9 cellular contexts compared by ENCODE assay signal in genomic region chr17:48012151-48012520, GRCh38. TPM values are rescaled to one million over a fixed set of nuclear protein-coding genes. Genes with fewer than 3 reads are reported as not detected.
DNase-seq lines count a peak whose midpoint lies in the region; ATAC-seq and TF ChIP-seq lines count a peak whose summit lies in the region.
"Had no signal": no experiment of that assay in that cellular context is flagged by ENCODE, and none has a peak within 500 bp of the region (broad histone marks: within the 10 kb centered on the region; RNA-seq: fewer than 3 reads in every experiment).

No MANE protein-coding gene starts in this region.

- H4K20me1 ChIP-seq in PC-9 (ENCODE audit: insufficient read depth): no peaks in the 10 kb centered on the region

- no peak overlapping the region for H3K27ac Mint-ChIP-seq in CD8-positive, alpha-beta memory T cell

- no peak overlapping the region for H2AFZ ChIP-seq in PC-9

- CTCF ChIA-PET in CD8-positive, alpha-beta memory T cell (lab: Charles Lee): interaction anchor here (1.6 to 2.3 kb wide), 2 partner anchors 13 to 41 kb away, joined by 4 to 8 read pairs; partner anchors contain the start of gene CDK5RAP3
- CTCF ChIA-PET in PC-9 (lab: Charles Lee): interaction anchor here (0.8 kb wide), 1 partner anchor 867 kb away, joined by 4 read pairs; no protein-coding TSS in a partner anchor

- TF ChIP-seq CTCF in HL-60 (IDR thresholded peaks at IDR 0.05; ENCODE audit: insufficient read depth, low read length): no peak
- TF ChIP-seq CTCF in PC-9 (conservative IDR thresholded peaks at IDR 0.05): no peak

- H3K4me2 ChIP-seq in PC-9: no peak overlapping the region

- H3K36me3 Mint-ChIP-seq in CD8-positive, alpha-beta memory T cell: no peaks in the 10 kb centered on the region

- no peaks in the 10 kb centered on the region for H3K79me2 ChIP-seq in PC-9 (ENCODE audit: low read depth)

- peaks cover 12% of the 10 kb centered on the region for H3K4me1 ChIP-seq in CD8-positive, alpha-beta memory T cell (ENCODE audit: insufficient read depth, low read length)
- 0 out of 2 replicates have a peak, but pooled peaks cover 4% of the 10 kb centered on the region for H3K4me1 ChIP-seq in PC-9 (replicated peaks; ENCODE audit: insufficient read depth)

- peaks cover 8% of the 10 kb centered on the region for H3F3A ChIP-seq in PC-9 (ENCODE audit: insufficient read depth, low read depth)

- H3K4me3 Mint-ChIP-seq in CD8-positive, alpha-beta memory T cell: peak overlapping the region; percentile 15 to 82 (median 77)

- H3K4me1 Mint-ChIP-seq in CD8-positive, alpha-beta memory T cell: peaks cover 8 to 21% (median 11%) of the 10 kb centered on the region in 3 donors

- no peaks in the 10 kb centered on the region for H3K9me2 ChIP-seq in PC-9 (ENCODE audit: insufficient read depth)

- H3K9me3 Mint-ChIP-seq in CD8-positive, alpha-beta memory T cell: no peaks in the 10 kb centered on the region

- peaks cover 22% of the 10 kb centered on the region for H3K27me3 ChIP-seq in CD8-positive, alpha-beta memory T cell (ENCODE audit: insufficient read depth, low read length, poor library complexity, severe bottlenecking)
- H3K27me3 ChIP-seq in HL-60 (ENCODE audit: insufficient read depth, poor library complexity, severe bottlenecking): peaks cover 3% of the 10 kb centered on the region
- H3K27me3 ChIP-seq in PC-9 (ENCODE audit: insufficient read depth, low read depth): no peaks in the 10 kb centered on the region
- H3K27me3 ChIP-seq: ovary had no signal

- H3K27ac ChIP-seq in CD8-positive, alpha-beta memory T cell (ENCODE audit: low read depth, low read length): no peak overlapping the region
- H3K27ac ChIP-seq in HL-60 (replicated peaks): no peak overlapping the region
- H3K27ac ChIP-seq in PC-9: no peak overlapping the region
- H3K27ac ChIP-seq: ovary had no signal

- peak overlapping the region; percentile 29 for H3K4me3 ChIP-seq in CD8-positive, alpha-beta memory T cell (ENCODE audit: low read length)
- peak overlapping the region; percentile 24 for H3K4me3 ChIP-seq in HL-60 (replicated peaks; ENCODE audit: insufficient read depth, low read length)
- H3K4me3 ChIP-seq in skeletal muscle cell (ENCODE audit: low read depth, low read length): peak overlapping the region; percentile 46
- no peak overlapping the region for H3K4me3 ChIP-seq in PC-9
- H3K4me3 ChIP-seq: ovary had no signal

- POLR2A ChIA-PET in CD8-positive, alpha-beta memory T cell (lab: Charles Lee): no interaction called here
- POLR2A ChIA-PET in PC-9 (lab: Charles Lee; ENCODE audit: unreplicated experiment): no interaction called here

- intact Hi-C loops in left cardiac atrium (cut with DNase I): no loop called here
- intact Hi-C loops in PC-9 (cut with micrococcal nuclease; ENCODE audit: unreplicated experiment): no loop called here

- peak; percentile 52 to 82 (median 61) for DNase-seq in CD8-positive, alpha-beta memory T cell
- DNase-seq in HL-60 (ENCODE audit: low read depth in 1 of 2, low spot score in 1 of 2) (peak in 1 of 2 experiments; percentile 47), OCI-M1 (lab: John Stamatoyannopoulos, UW) (peak; percentile 53), activated gamma-delta T cell (lab: John Stamatoyannopoulos, UW) (peak; percentile 46), left cardiac atrium (peak; percentile 49), skeletal muscle cell (ENCODE audit: low read depth) (no peak), PC-9 (no peak)

- no peaks in the 10 kb centered on the region for H3K9me3 ChIP-seq in CD8-positive, alpha-beta memory T cell (ENCODE audit: low read length)
- no peaks in the 10 kb centered on the region for H3K9me3 ChIP-seq in PC-9 (ENCODE audit: insufficient read depth, low read depth)
- H3K9me3 ChIP-seq: ovary had no signal

- peaks cover 41 to 54% of the 10 kb centered on the region in 2 donors for H3K27me3 Mint-ChIP-seq in CD8-positive, alpha-beta memory T cell

- no peaks in the 10 kb centered on the region for H3K36me3 ChIP-seq in CD8-positive, alpha-beta memory T cell (ENCODE audit: insufficient read depth, low read length)
- no peaks in the 10 kb centered on the region for H3K36me3 ChIP-seq in PC-9 (ENCODE audit: low read depth)
- H3K36me3 ChIP-seq: ovary had no signal

- BruUV-seq in PC-9 (replicated peaks; lab: Mats Ljungman, UMichigan): no TSS peak

- ATAC-seq in left cardiac atrium: peak; percentile 55 to 57
- no peak for ATAC-seq in GM21576 (IDR thresholded peaks at IDR 0.05; ENCODE audit: unreplicated experiment)

RNA-seq across cellular contexts. Expression of gene COPZ2, which starts 25.5 kb away (rescaled TPM):
- 1 to 10 TPM; 7.6 to 8.3 TPM for total RNA-seq in CD8-positive, alpha-beta memory T cell
- 3.3 TPM for polyA plus RNA-seq in CD8-positive, alpha-beta memory T cell
- 10 to 100 TPM; 50.5 to 54.0 TPM for total RNA-seq in left cardiac atrium
- 2.6 and 2.7 TPM in 2 replicates for total RNA-seq in PC-9 (2021)

RNA-seq across cellular contexts. Expression of gene NFE2L1, which starts 36.0 kb away (rescaled TPM):
- 10 to 100 TPM; 94.5 to 98.4 TPM for total RNA-seq in CD8-positive, alpha-beta memory T cell
- 13.1 TPM for polyA plus RNA-seq in CD8-positive, alpha-beta memory T cell
- 100 to 1,000 TPM; 527 to 675 TPM for total RNA-seq in left cardiac atrium
- total RNA-seq in PC-9 (2021): 85.5 and 91.7 TPM in 2 replicates

RNA-seq across cellular contexts. Expression of gene CDK5RAP3, which starts 41.2 kb away (rescaled TPM):
- total RNA-seq in CD8-positive, alpha-beta memory T cell: 100 to 1,000 TPM; 178 to 184 TPM
- polyA plus RNA-seq in CD8-positive, alpha-beta memory T cell: 81.3 TPM
- total RNA-seq in left cardiac atrium: 10 to 100 TPM; 62.6 to 66.3 TPM
- 147 and 195 TPM in 2 replicates for total RNA-seq in PC-9 (2021)

RNA-seq across cellular contexts. Expression of gene PRR15L, which starts 54.5 kb away (rescaled TPM):
- total RNA-seq in CD8-positive, alpha-beta memory T cell: not detected
- polyA plus RNA-seq in CD8-positive, alpha-beta memory T cell: not detected
- total RNA-seq in left cardiac atrium (under 1 TPM; 0.47 to 0.62 TPM), PC-9 (2021) (5.3 and 6.2 TPM in 2 replicates)

Comparison
In these comparisons a context has a peak if more than half of its experiments do, and no peak if none do; other contexts are left out.
1. DNase-seq: peak in CD8-positive, alpha-beta memory T cell (5 of 5), OCI-M1 (single experiment), activated gamma-delta T cell (single experiment) and left cardiac atrium (single experiment); none in skeletal muscle cell (single experiment) and PC-9 (0 of 2).
2. RNA of gene COPZ2, which starts 25.5 kb away (total RNA-seq): 50.5 to 54.0 TPM in left cardiac atrium; 7.6 to 8.3 TPM in CD8-positive, alpha-beta memory T cell and 2.6 to 2.7 TPM in PC-9; every median in the first group is over 4 times any median in the second.